In genomic region chr1:193111641-193112090, GRCh38 we compare ENCODE assay signal across 10 cellular contexts.
DNase-seq lines count a peak whose midpoint lies in the region; ATAC-seq and TF ChIP-seq lines count a peak whose summit lies in the region.
"Had no signal": no experiment of that assay in that cellular context is flagged by ENCODE, and none has a peak within 500 bp of the region (broad histone marks: within the 10 kb centered on the region; RNA-seq: fewer than 3 reads in every experiment).

No MANE protein-coding gene starts in this region.

- peak overlapping the region; percentile 83 for H3K9ac ChIP-seq in adipocyte (ENCODE audit: low read length)
- H3K9ac ChIP-seq: BLaER1 had no signal

- H3K9me3 ChIP-seq in adipocyte (ENCODE audit: control insufficient read depth, low read length) = no peaks in the 10 kb centered on the region
- H3K9me3 ChIP-seq: BLaER1, breast epithelium had no signal

- DNase-seq in SKM-1 treated with dmso at 0.1 percent for 144 hours (lab: John Stamatoyannopoulos, UW; ENCODE audit: unreplicated experiment) (peak; percentile 67), SKM-1 (lab: John Stamatoyannopoulos, UW; ENCODE audit: unreplicated experiment) (no peak), adipocyte (ENCODE audit: low read depth) (peak; percentile 94), left kidney (ENCODE audit: low read depth, low spot score) (peak; percentile 56), GM20000 (ENCODE audit: low spot score) (no peak), NCI-H69 (lab: John Stamatoyannopoulos, UW) (no peak)

- no peaks in the 10 kb centered on the region for H3K27me3 ChIP-seq in adipocyte (replicated peaks; ENCODE audit: control insufficient read depth, insufficient read depth, low read length)
- H3K27me3 ChIP-seq: BLaER1, breast epithelium had no signal

- ATAC-seq in GM21723 (IDR thresholded peaks at IDR 0.05; ENCODE audit: unreplicated experiment) (no peak), HG02973 (IDR thresholded peaks at IDR 0.05; ENCODE audit: unreplicated experiment) (no peak)

- TF ChIP-seq CTCF in GM20000 (IDR thresholded peaks at IDR 0.05; ENCODE audit: extremely low read depth, missing control alignments) = no peak

- peaks cover 56% of the 10 kb centered on the region for H3K4me1 ChIP-seq in adipocyte (ENCODE audit: control insufficient read depth, insufficient read depth, low read length)
- H3K4me1 ChIP-seq: BLaER1, breast epithelium had no signal

- no peaks in the 10 kb centered on the region for H3K36me3 ChIP-seq in adipocyte (ENCODE audit: control insufficient read depth, insufficient read depth, low read length, severe bottlenecking)
- H3K36me3 ChIP-seq: BLaER1, breast epithelium had no signal

- peak overlapping the region; percentile 67 for H3K4me3 ChIP-seq in adipocyte (ENCODE audit: low read length)
- H3K4me3 ChIP-seq: BLaER1, breast epithelium had no signal

Comparison
In these comparisons a context has a peak if more than half of its experiments do, and no peak if none do; other contexts are left out.
1. DNase-seq: peak in SKM-1 treated with dmso at 0.1 percent for 144 hours (single experiment), adipocyte (single experiment) and left kidney (single experiment); none in SKM-1 (single experiment), GM20000 (single experiment) and NCI-H69 (single experiment).